In genomic region chr7:124082234-124082633, GRCh38 we compare ENCODE assay signal across 3 cellular contexts. TPM values are rescaled to one million over a fixed set of nuclear protein-coding genes. Genes with fewer than 3 reads are reported as not detected.
"Had no signal": no experiment of that assay in that cellular context is flagged by ENCODE, and none has a peak within 500 bp of the region (broad histone marks: within the 10 kb centered on the region; RNA-seq: fewer than 3 reads in every experiment).

No MANE protein-coding gene starts in this region.

RNA-seq across cellular contexts. Expression of gene TMEM229A, which starts 49.4 kb away (rescaled TPM):
- total RNA-seq: GM23248, H4, HFFc6 had no signal
- polyA plus RNA-seq: GM23248 had no signal
